Comparison of ENCODE assay signal across 9 cellular contexts in the genomic region with DNA sequence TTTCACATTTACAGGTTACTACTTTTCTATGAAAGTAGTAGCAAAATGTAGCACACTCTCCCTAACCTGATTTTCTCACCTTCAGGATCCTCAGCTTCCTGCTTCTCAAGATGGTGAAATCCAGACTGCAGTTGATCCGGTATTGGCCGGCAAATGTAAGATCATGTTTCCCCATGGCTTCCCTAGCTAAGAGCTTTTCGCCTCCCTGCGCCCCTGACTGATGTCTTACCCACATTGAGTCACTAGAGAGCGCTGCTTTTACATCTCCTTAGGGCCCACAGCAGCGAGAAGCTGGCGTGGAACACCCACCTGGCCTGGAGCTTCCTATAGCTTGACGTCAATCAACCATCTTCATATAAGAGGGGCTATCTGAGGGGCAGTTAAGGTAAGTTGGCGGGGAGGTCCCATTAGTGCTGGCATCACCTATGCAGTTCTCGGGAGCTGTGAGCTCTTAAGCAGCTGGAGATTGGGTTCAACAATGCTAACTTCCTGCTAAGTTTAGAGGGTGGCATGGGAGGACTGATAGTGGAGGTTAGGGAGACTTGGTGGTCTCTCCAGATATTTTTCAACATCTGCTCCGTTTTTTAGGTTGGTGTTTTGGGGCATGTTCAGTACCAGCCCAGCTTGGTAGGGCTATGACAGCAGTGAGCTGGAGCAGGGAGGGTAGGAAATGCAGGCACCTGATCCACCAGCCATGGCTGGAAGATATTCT. TPM values are rescaled to one million over a fixed set of nuclear protein-coding genes. Genes with fewer than 3 reads are reported as not detected.
DNase-seq lines count a peak whose midpoint lies in the region; ATAC-seq and TF ChIP-seq lines count a peak whose summit lies in the region.
"Had no signal": no experiment of that assay in that cellular context is flagged by ENCODE, and none has a peak within 500 bp of the region (broad histone marks: within the 10 kb centered on the region; RNA-seq: fewer than 3 reads in every experiment).

No MANE protein-coding gene starts in this region.

- H3K9me3 Mint-ChIP-seq in T-cell = no peaks in the 10 kb centered on the region

- POLR2A ChIA-PET in T-cell (lab: Charles Lee) = interaction anchor here (0.5 to 0.7 kb wide), 3 partner anchors 9 to 885 kb away, joined by 3 read pairs; no protein-coding TSS in a partner anchor

- H3K36me3 Mint-ChIP-seq in T-cell = peaks cover 32% of the 10 kb centered on the region

- peak; percentile 79 for TF ChIP-seq CTCF in choroid plexus epithelial cell (conservative IDR thresholded peaks at IDR 0.05; ENCODE audit: low read depth, low read length)

- H3K27ac Mint-ChIP-seq in T-cell = peak overlapping the region; percentile 85 to 89

- no peaks in the 10 kb centered on the region for H3K27me3 Mint-ChIP-seq in T-cell

- peak; percentile 59 to 73 (median 68) for ATAC-seq in T-cell (replicated peaks in 1 of 4)
- ATAC-seq in HG03045 (IDR thresholded peaks at IDR 0.05; ENCODE audit: unreplicated experiment) = no peak

- CTCF ChIA-PET in T-cell (lab: Charles Lee) = interaction anchor here (0.6 to 1.9 kb wide), 22 partner anchors 8 to 565 kb away, joined by 3 to 11 read pairs (median 4); partner anchors contain the start of genes ARL8A (in 1 of the 2) and UBE2T (in 1 of the 2)

- DNase-seq in NCI-H2081 (lab: John Stamatoyannopoulos, UW) (peak; percentile 23 to 59), NCI-H2081 treated with DMSO at 0.1 percent for 48 hours (lab: John Stamatoyannopoulos, UW) (no peak), M059J (ENCODE audit: low read depth) (peak; percentile 59), T-cell (peak in 29 of 34 experiments; percentile 32 to 64 (median 48)), choroid plexus epithelial cell (ENCODE audit: low read depth) (peak; percentile 94), medulla oblongata (ENCODE audit: extremely low spot score) (peak; percentile 61), cerebellum (ENCODE audit: low spot score) (no peak)

- no peak overlapping the region for H3K4me3 Mint-ChIP-seq in T-cell

- H3K4me1 Mint-ChIP-seq in T-cell = peaks cover 50 to 61% (median 54%) of the 10 kb centered on the region in 3 donors

- no peak overlapping the region for H3K4me3 ChIP-seq in choroid plexus epithelial cell (ENCODE audit: low read depth, low read length)
- H3K4me3 ChIP-seq: BLaER1 had no signal

RNA-seq across cellular contexts. Expression of gene PTPN7, which starts 5.5 kb away (rescaled TPM):
- total RNA-seq in M059J (2014; rRNA removed; shearing (Covaris generic)) = not detected in 2 replicates
- total RNA-seq in T-cell (100 to 1,000 TPM in 1 of 5 donors, 10 to 100 TPM in 4; 67.1 to 124 (median 71.7) TPM), cerebellum (0.09 TPM)

RNA-seq across cellular contexts. Expression of gene ARL8A, which starts 10.4 kb away (rescaled TPM):
- 15.3 and 24.7 TPM in 2 replicates for total RNA-seq in M059J (2014; rRNA removed; shearing (Covaris generic))
- total RNA-seq in T-cell = 10 to 100 TPM; 37.8 to 70.2 (median 50.9) TPM
- total RNA-seq in cerebellum = 35.8 TPM

RNA-seq across cellular contexts. Expression of gene GPR37L1, which starts 32.2 kb away (rescaled TPM):
- not detected in 2 replicates for total RNA-seq in M059J (2014; rRNA removed; shearing (Covaris generic))
- total RNA-seq in T-cell (not detected), cerebellum (1.1 TPM)

RNA-seq across cellular contexts. Expression of gene LGR6, which starts 38.7 kb away (rescaled TPM):
- not detected in 2 replicates for total RNA-seq in M059J (2014; rRNA removed; shearing (Covaris generic))
- total RNA-seq in T-cell (10 to 100 TPM in 1 of 5 donors, 1 to 10 TPM in 3, under 1 TPM in 1; 0.58 to 13.1 (median 1.8) TPM), cerebellum (2.9 TPM)

Comparison
In these comparisons a context has a peak if more than half of its experiments do, and no peak if none do; other contexts are left out.
1. DNase-seq: peak in NCI-H2081 (2 of 2), M059J (single experiment), T-cell (29 of 34), choroid plexus epithelial cell (single experiment) and medulla oblongata (single experiment); none in NCI-H2081 treated with DMSO at 0.1 percent for 48 hours (single experiment) and cerebellum (single experiment).
2. RNA of gene PTPN7, which starts 5.5 kb away (total RNA-seq): 67.1 to 124 TPM in T-cell; 0.09 TPM in cerebellum (single experiment) and not detected in M059J; every median in the first group is over 10 times any median in the second.